Comparison of ENCODE assay signal across 8 cellular contexts in the genomic region with DNA sequence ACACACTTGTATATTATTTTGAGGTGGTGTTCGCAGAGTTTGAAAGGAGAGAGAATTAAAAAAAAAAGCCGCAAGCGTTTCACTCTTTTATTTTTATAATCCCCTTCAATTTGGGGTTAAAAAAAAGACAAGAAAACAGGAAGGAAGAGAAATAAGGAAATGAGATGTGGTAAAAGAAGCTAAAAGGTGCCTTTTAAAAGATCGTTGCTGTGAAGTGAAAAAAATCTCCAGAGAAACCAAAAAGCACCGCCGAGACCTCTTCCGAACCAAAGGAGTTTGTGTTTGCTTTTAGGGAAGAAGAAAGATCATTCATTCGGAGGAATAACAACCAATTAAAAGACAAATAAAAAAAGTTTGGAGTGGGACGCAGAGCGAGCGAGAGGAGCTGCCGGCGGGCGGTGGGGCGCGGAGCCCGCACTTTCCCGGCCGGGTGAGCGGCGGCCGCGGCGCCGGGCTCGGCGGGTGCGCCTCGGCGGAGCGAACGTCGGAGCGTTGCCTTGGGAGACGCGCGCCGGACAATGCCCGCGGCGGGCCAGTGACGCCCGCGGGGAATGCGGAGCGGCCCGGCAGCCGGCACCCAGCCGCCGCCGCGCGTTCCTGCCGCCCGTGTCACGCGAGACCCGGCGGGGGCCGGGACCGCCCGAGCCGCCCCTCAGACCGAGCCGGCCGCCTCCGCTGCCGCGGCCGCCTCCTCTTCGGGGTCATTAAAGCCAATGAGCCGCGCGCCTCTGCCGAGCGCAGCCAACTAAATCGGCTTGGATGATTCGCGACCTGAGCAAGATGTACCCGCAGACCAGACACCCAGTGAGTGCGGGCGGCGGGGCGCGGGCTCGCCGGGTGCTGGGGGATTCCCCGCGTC. TPM values are rescaled to one million over a fixed set of nuclear protein-coding genes. Genes with fewer than 3 reads are reported as not detected.
DNase-seq lines count a peak whose midpoint lies in the region; ATAC-seq and TF ChIP-seq lines count a peak whose summit lies in the region.

No MANE protein-coding gene starts in this region.

- H3K27me3 ChIP-seq in mononuclear cell (ENCODE audit: insufficient read depth, low read length) (peaks cover 4% of the 10 kb centered on the region), thoracic aorta (replicated peaks; ENCODE audit: insufficient read depth) (no peaks in the 10 kb centered on the region)

- TF ChIP-seq CTCF in epithelial cell of proximal tubule (conservative IDR thresholded peaks at IDR 0.05; ENCODE audit: low read depth, low read length) (no peak), thoracic aorta (IDR thresholded peaks at IDR 0.05) (no peak)

- DNase-seq in NCI-H1417 (lab: John Stamatoyannopoulos, UW): peak; percentile 33 to 78 (median 76)
- DNase-seq in NCI-H1417 treated with DMSO at 0.1 percent for 48 hours (lab: John Stamatoyannopoulos, UW): no peak
- DNase-seq in LoVo (ENCODE audit: low spot score): peak; percentile 32
- DNase-seq in activated CD4-positive, alpha-beta T cell treated with anti-CD3 and anti-CD28 coated beads, Interleukin-2, amount 50 U/mL, for 1 hour: peak; percentile 20
- no peak for DNase-seq in epithelial cell of proximal tubule (ENCODE audit: low read depth)
- no peak for DNase-seq in thoracic aorta (ENCODE audit: low spot score)
- no peak for DNase-seq in OCI-M2 (lab: John Stamatoyannopoulos, UW; ENCODE audit: unreplicated experiment)

- H3K4me3 ChIP-seq in epithelial cell of proximal tubule (ENCODE audit: low read depth, low read length) (peak overlapping the region; percentile 72), mononuclear cell (ENCODE audit: low read length) (peak overlapping the region; percentile 98), thoracic aorta (peak overlapping the region; percentile 95)

- H3K36me3 ChIP-seq in thoracic aorta: no peaks in the 10 kb centered on the region

- H3K4me1 ChIP-seq in mononuclear cell (ENCODE audit: insufficient read depth, low read length) (peaks cover 49% of the 10 kb centered on the region), thoracic aorta (ENCODE audit: control insufficient read depth in 1 of 2, low read depth in 2 of 2) (peaks cover 5 to 12% of the 10 kb centered on the region in 2 donors)

- peak overlapping the region; percentile 84 to 96 for H3K27ac ChIP-seq in thoracic aorta

- H3K9me3 ChIP-seq in mononuclear cell (ENCODE audit: low read depth, low read length): no peaks in the 10 kb centered on the region
- no peaks in the 10 kb centered on the region for H3K9me3 ChIP-seq in thoracic aorta

- ATAC-seq in thoracic aorta (ENCODE audit: insufficient number of reproducible peaks, low FRiP score, low read depth): peak; percentile 26

RNA-seq across cellular contexts. Expression of gene TLE4, which starts 0.5 kb away (rescaled TPM):
- total RNA-seq in epithelial cell of proximal tubule (16.3 and 16.8 TPM in 2 replicates), mononuclear cell (150 TPM), thoracic aorta (10 to 100 TPM; 19.7 to 44.1 TPM)

Comparison
In these comparisons a context has a peak if more than half of its experiments do, and no peak if none do; other contexts are left out.
1. DNase-seq: peak in NCI-H1417 (3 of 3), LoVo (single experiment) and activated CD4-positive, alpha-beta T cell treated with anti-CD3 and anti-CD28 coated beads, Interleukin-2, amount 50 U/mL, for 1 hour (single experiment); none in NCI-H1417 treated with DMSO at 0.1 percent for 48 hours (single experiment), epithelial cell of proximal tubule (single experiment), thoracic aorta (single experiment) and OCI-M2 (single experiment).
2. Peak in every context shown above with its lines, with median percentiles within 50 percentile points of each other: H3K4me3 ChIP-seq.